Comparison of ENCODE assay signal across 24 cellular contexts in genomic region chr1:232293361-232293760, GRCh38.
"Had no signal": no experiment of that assay in that cellular context is flagged by ENCODE, and none has a peak within 500 bp of the region (broad histone marks: within the 10 kb centered on the region; RNA-seq: fewer than 3 reads in every experiment).

No MANE protein-coding gene starts in this region.

- H3K9me2 ChIP-seq: SK-N-SH had no signal

- H3K4me1 ChIP-seq: SJSA1 had no signal

- H3K4me3 ChIP-seq: cardiac muscle cell, Peyer's patch, SJSA1 had no signal

- H3K9ac ChIP-seq: KMS-11, SK-N-SH had no signal

- DNase-seq: activated CD4-positive, alpha-beta T cell treated with anti-CD3 and anti-CD28 coated beads for 36 hours; activated CD4-positive, alpha-beta T cell treated with anti-CD3 and anti-CD28 coated beads, Interleukin-2, amount 10 ng/mL, durations not matched to agents 7 days and 5 days; activated CD4-positive, alpha-beta T cell treated with anti-CD3 and anti-CD28 coated beads, Interleukin-2, amount 50 U/mL, for 48 hours; activated CD8-positive, alpha-beta T cell treated with anti-CD3 and anti-CD28 coated beads, Interleukin-2, amount 10 ng/mL, durations not matched to agents 7 days and 5 days; activated naive CD4-positive, alpha-beta T cell treated with anti-CD3 and anti-CD28 coated beads, Interleukin-2, amount 10 ng/mL, durations not matched to agents 7 days and 5 days; activated naive CD8-positive, alpha-beta T cell treated with anti-CD3 and anti-CD28 coated beads, Interleukin-2, amount 50 U/mL, for 24 hours; activated T-cell treated with anti-CD3 and anti-CD28 coated beads, Interleukin-2, amount 50 U/mL, for 24 hours; anterior cingulate cortex; NCI-H1048; NCI-H1436; NCI-H1694; NCI-H1930; NCI-H2081 treated with DMSO at 0.1 percent for 48 hours; NCI-H226; NCI-H524; NCI-H69; Peyer's patch; RPMI8226; SHP77 treated with DMSO at 0.1 percent for 48 hours; SK-N-SH had no signal

- ATAC-seq: activated CD4-positive, alpha-beta T cell treated with anti-CD3 and anti-CD28 coated beads for 36 hours; activated CD4-positive, CD25-positive, alpha-beta regulatory T cell treated with anti-CD3 and anti-CD28 coated beads, Interleukin-2, amount 50 U/mL, for 24 hours; activated CD8-positive, alpha-beta T cell treated with anti-CD3 and anti-CD28 coated beads, Interleukin-2, amount 10 ng/mL, durations not matched to agents 7 days and 5 days; activated naive CD8-positive, alpha-beta T cell treated with anti-CD3 and anti-CD28 coated beads, Interleukin-2, amount 50 U/mL, for 24 hours had no signal

- H3K9me3 ChIP-seq: Peyer's patch, SJSA1, SK-N-SH had no signal

- H3K27me3 ChIP-seq: cardiac muscle cell, Peyer's patch, SJSA1 had no signal

- H3K27ac ChIP-seq: cardiac muscle cell, KMS-11, Peyer's patch, SJSA1 had no signal

- H3K36me3 ChIP-seq: cardiac muscle cell, Peyer's patch, SJSA1 had no signal

- H3K4me2 ChIP-seq: KMS-11, SK-N-SH had no signal
